Comparison of ENCODE assay signal across 14 cellular contexts in genomic region chr12:124683330-124683662, GRCh38.
DNase-seq lines count a peak whose midpoint lies in the region; ATAC-seq, FAIRE-seq and TF ChIP-seq lines count a peak whose summit lies in the region.
"Had no signal": no experiment of that assay in that cellular context is flagged by ENCODE, and none has a peak within 500 bp of the region (broad histone marks: within the 10 kb centered on the region; RNA-seq: fewer than 3 reads in every experiment).

No MANE protein-coding gene starts in this region.

- peaks cover 77% of the 10 kb centered on the region for H3K4me1 ChIP-seq in astrocyte (ENCODE audit: insufficient read depth, low read length)
- H3K4me1 ChIP-seq in mesodermal cell (ENCODE audit: control insufficient read depth, insufficient read depth, low read length, poor library complexity, severe bottlenecking): peaks cover 78% of the 10 kb centered on the region
- H3K4me1 ChIP-seq in upper lobe of left lung: peaks cover 56 to 76% (median 72%) of the 10 kb centered on the region in 4 donors
- H3K4me1 ChIP-seq in effector memory CD4-positive, alpha-beta T cell (ENCODE audit: control insufficient read depth, insufficient read depth, low read length, poor library complexity, severe bottlenecking): peaks cover 10% of the 10 kb centered on the region

- peak overlapping the region; percentile 94 for H3K27ac Mint-ChIP-seq in astrocyte (ENCODE audit: unreplicated experiment)
- H3K27ac Mint-ChIP-seq: activated naive CD8-positive, alpha-beta T cell treated with anti-CD3 and anti-CD28 coated beads for 36 hours had no signal

- TF ChIP-seq EP300 in upper lobe of left lung (IDR thresholded peaks at IDR 0.05): no peak

- no peaks in the 10 kb centered on the region for H3K79me2 ChIP-seq in astrocyte (ENCODE audit: insufficient read depth, low read length)

- TF ChIP-seq CTCF in astrocyte (IDR thresholded peaks at IDR 0.05; ENCODE audit: insufficient read depth, low read depth, low read length) (no peak), upper lobe of left lung (IDR thresholded peaks at IDR 0.05) (no peak)

- H3K27me3 ChIP-seq in astrocyte (ENCODE audit: insufficient read depth, low read length): no peaks in the 10 kb centered on the region
- no peaks in the 10 kb centered on the region for H3K27me3 ChIP-seq in upper lobe of left lung
- H3K27me3 ChIP-seq in effector memory CD4-positive, alpha-beta T cell (replicated peaks; ENCODE audit: control insufficient read depth, insufficient read depth, low read length, poor library complexity, severe bottlenecking): no peaks in the 10 kb centered on the region

- DNase-seq in NCI-H2171 treated with DMSO at 0.1 percent for 48 hours (lab: John Stamatoyannopoulos, UW): peak; percentile 28
- no peak for DNase-seq in NCI-H2171 (lab: John Stamatoyannopoulos, UW)
- DNase-seq in astrocyte (ENCODE audit: low read depth): no peak
- DNase-seq in upper lobe of left lung: peak in 1 of 2 donors; percentile 77
- no peak for DNase-seq in NCI-H2029 treated with DMSO at 0.1 percent for 48 hours (lab: John Stamatoyannopoulos, UW)
- no peak for DNase-seq in effector memory CD4-positive, alpha-beta T cell
- DNase-seq in SKM-1 (lab: John Stamatoyannopoulos, UW; ENCODE audit: unreplicated experiment): no peak
- DNase-seq: activated naive CD8-positive, alpha-beta T cell treated with anti-CD3 and anti-CD28 coated beads for 36 hours; GDM1; GOT3; NCI-H1694 treated with DMSO at 0.1 percent for 48 hours; stimulated activated CD4-positive, alpha-beta T cell treated with anti-CD3 and anti-CD28 coated beads, Interleukin-15, amount 100 ng/mL, for 24 hours had no signal

- peak overlapping the region; percentile 64 for H3K4me3 Mint-ChIP-seq in astrocyte (ENCODE audit: unreplicated experiment)
- H3K4me3 Mint-ChIP-seq: activated naive CD8-positive, alpha-beta T cell treated with anti-CD3 and anti-CD28 coated beads for 36 hours had no signal

- peak overlapping the region; percentile 95 for H3K27ac ChIP-seq in astrocyte (ENCODE audit: low read depth, low read length)
- H3K27ac ChIP-seq in mesodermal cell (ENCODE audit: low read depth, low read length, severe bottlenecking): peak overlapping the region; percentile 72
- H3K27ac ChIP-seq in upper lobe of left lung: peak overlapping the region; percentile 51 to 91 (median 78)
- no peak overlapping the region for H3K27ac ChIP-seq in effector memory CD4-positive, alpha-beta T cell (ENCODE audit: insufficient read depth, low read length, poor library complexity, severe bottlenecking)

- no peaks in the 10 kb centered on the region for H3K27me3 Mint-ChIP-seq in astrocyte (ENCODE audit: low read depth, unreplicated experiment)

- H2AFZ ChIP-seq in astrocyte (ENCODE audit: low read depth, low read length): no peak overlapping the region

- H3K36me3 ChIP-seq in astrocyte (ENCODE audit: insufficient read depth, low read length) (no peaks in the 10 kb centered on the region), mesodermal cell (ENCODE audit: control insufficient read depth, insufficient read depth, low read length) (no peaks in the 10 kb centered on the region), upper lobe of left lung (no peaks in the 10 kb centered on the region)
- H3K36me3 ChIP-seq in effector memory CD4-positive, alpha-beta T cell (ENCODE audit: control insufficient read depth, insufficient read depth, low read length): no peaks in the 10 kb centered on the region

- H3K9ac ChIP-seq in astrocyte (ENCODE audit: low read length): peak overlapping the region; percentile 83

- H3K4me3 ChIP-seq in astrocyte (ENCODE audit: insufficient read depth, low read depth, low read length) (no peak overlapping the region), mesodermal cell (ENCODE audit: extremely low read depth, insufficient read depth, low read length, poor library complexity, severe bottlenecking) (no peak overlapping the region), upper lobe of left lung (no peak overlapping the region)
- H3K4me3 ChIP-seq in effector memory CD4-positive, alpha-beta T cell (ENCODE audit: insufficient read depth, low read depth, low read length, poor library complexity, severe bottlenecking): no peak overlapping the region

- no peak for FAIRE-seq in astrocyte (lab: Jason Lieb, UNC)
- FAIRE-seq: endometrium had no signal

- H3K4me2 ChIP-seq in astrocyte (ENCODE audit: low read length): peak overlapping the region; percentile 30

- H3K9me3 Mint-ChIP-seq in astrocyte (ENCODE audit: unreplicated experiment): peaks cover 4% of the 10 kb centered on the region
- H3K9me3 Mint-ChIP-seq: activated naive CD8-positive, alpha-beta T cell treated with anti-CD3 and anti-CD28 coated beads for 36 hours had no signal

- no peaks in the 10 kb centered on the region for H4K20me1 ChIP-seq in astrocyte (ENCODE audit: insufficient read depth, low read length)

- ATAC-seq in upper lobe of left lung (ENCODE audit: low FRiP score in 2 of 2): no peak

- TF ChIP-seq POLR2A in upper lobe of left lung (IDR thresholded peaks at IDR 0.05): peak in 1 of 4 donors; percentile 36

- 72 to 88% methylated on average over 2 to 5 of the region's 8 CpGs for WGBS in mesodermal cell (ENCODE audit: insufficient coverage in 2 of 2), 2 experiments
- WGBS in upper lobe of left lung, 2 donors: 61 to 87% methylated on average over 8 of the region's 8 CpGs

- H3K9me3 ChIP-seq in astrocyte (ENCODE audit: insufficient read depth, low read depth, low read length) (no peaks in the 10 kb centered on the region), mesodermal cell (ENCODE audit: control insufficient read depth, low read length) (no peaks in the 10 kb centered on the region), upper lobe of left lung (no peaks in the 10 kb centered on the region)
- H3K9me3 ChIP-seq in effector memory CD4-positive, alpha-beta T cell (ENCODE audit: control insufficient read depth, low read length): no peaks in the 10 kb centered on the region

- H3K4me1 Mint-ChIP-seq in astrocyte (ENCODE audit: low read depth, unreplicated experiment): peaks cover 66% of the 10 kb centered on the region

- H3K36me3 Mint-ChIP-seq in astrocyte (ENCODE audit: low read depth, unreplicated experiment): peaks cover 7% of the 10 kb centered on the region
- H3K36me3 Mint-ChIP-seq: activated naive CD8-positive, alpha-beta T cell treated with anti-CD3 and anti-CD28 coated beads for 36 hours had no signal
